In the genomic region with DNA sequence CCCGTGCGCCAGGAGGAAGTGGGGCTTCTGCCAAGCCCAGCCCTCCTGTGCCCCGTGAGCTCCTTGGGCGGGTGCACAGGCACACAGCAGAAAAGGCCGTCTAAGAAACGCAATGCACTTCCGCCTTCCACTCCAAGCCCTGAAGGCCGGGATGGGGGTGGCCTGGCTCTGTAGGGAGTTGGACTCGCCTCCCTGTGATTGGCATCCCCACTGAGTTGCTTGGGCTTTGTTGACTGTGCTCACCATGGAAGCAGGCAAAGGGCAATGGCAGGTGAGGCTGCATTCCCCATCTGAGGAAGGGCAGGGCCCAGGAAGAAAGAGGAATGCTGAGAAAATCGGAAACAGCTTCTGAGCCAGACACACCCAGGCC, we compare ENCODE assay signal across 8 cellular contexts.
DNase-seq lines count a peak whose midpoint lies in the region; ATAC-seq, FAIRE-seq and TF ChIP-seq lines count a peak whose summit lies in the region.

No MANE protein-coding gene starts in this region.

- H4K20me1 ChIP-seq in H1 (replicated peaks in 1 of 2; ENCODE audit: control insufficient read depth in 1 of 2, insufficient read depth in 2 of 2, low read length in 2 of 2): no peaks in the 10 kb centered on the region

- H3K23me2 ChIP-seq in H1 (ENCODE audit: low read depth, low read length): no peaks in the 10 kb centered on the region

- no peak overlapping the region for H2AK5ac ChIP-seq in H1 (ENCODE audit: low read depth, low read length)

- no peak for TF ChIP-seq RAD21 in H1 (IDR thresholded peaks at IDR 0.05 in 1 of 2, conservative IDR thresholded peaks at IDR 0.05 in 1 of 2; ENCODE audit: low read depth in 2 of 2, low read length in 2 of 2)

- H3K27ac ChIP-seq in H1 (ENCODE audit: low read depth, low read length): no peak overlapping the region
- H3K27ac ChIP-seq in psoas muscle: peak overlapping the region; percentile 41
- H3K27ac ChIP-seq in A673 (ENCODE audit: low read depth, low read length, poor library complexity, severe bottlenecking): no peak overlapping the region

- H4K8ac ChIP-seq in H1 (ENCODE audit: extremely low read depth, insufficient read depth, low read length): peak overlapping the region; percentile 45; the same call in 1 of the 2 replicates

- H3K9me3 ChIP-seq in H1 (ENCODE audit: insufficient read depth in 2 of 2, low read depth in 1 of 2, low read length in 1 of 2): no peaks in the 10 kb centered on the region
- no peaks in the 10 kb centered on the region for H3K9me3 ChIP-seq in psoas muscle
- H3K9me3 ChIP-seq in A673 (ENCODE audit: low read depth, low read length, poor library complexity, severe bottlenecking): no peaks in the 10 kb centered on the region

- no peak overlapping the region for H2BK15ac ChIP-seq in H1 (ENCODE audit: low read length)

- intact Hi-C loops in psoas muscle (cut with DNase I): no loop called here
- intact Hi-C loops in A673 (cut with micrococcal nuclease; ENCODE audit: unreplicated experiment): no loop called here
- intact Hi-C loops in activated naive CD4-positive, alpha-beta T cell treated with anti-CD3 and anti-CD28 coated beads for 36 hours (cut with micrococcal nuclease): no loop called here

- no peak for TF ChIP-seq EP300 in H1 (IDR thresholded peaks at IDR 0.05; ENCODE audit: borderline replicate concordance in 1 of 2, low read depth in 2 of 2, low read length in 2 of 2)

- peaks cover 11% of the 10 kb centered on the region for H3K4me1 Mint-ChIP-seq in activated naive CD4-positive, alpha-beta T cell treated with anti-CD3 and anti-CD28 coated beads for 36 hours (ENCODE audit: low read depth)

- H3K4me2 ChIP-seq in H1 (ENCODE audit: insufficient read depth in 1 of 2, low read depth in 2 of 2, low read length in 2 of 2): no peak overlapping the region

- H3K36me3 ChIP-seq in H1 (ENCODE audit: control insufficient read depth in 2 of 4, insufficient read depth in 4 of 4, low read length in 3 of 4): no peaks in the 10 kb centered on the region
- no peaks in the 10 kb centered on the region for H3K36me3 ChIP-seq in psoas muscle (ENCODE audit: insufficient read depth in 1 of 2, low read depth in 1 of 2)
- H3K36me3 ChIP-seq in A673 (ENCODE audit: insufficient read depth, low read length, poor library complexity, severe bottlenecking): no peaks in the 10 kb centered on the region

- no peak for FAIRE-seq in H1 (lab: Jason Lieb, UNC)

- no peak overlapping the region for H3K23ac ChIP-seq in H1 (ENCODE audit: insufficient read length)

- H2BK120ac ChIP-seq in H1 (replicated peaks; ENCODE audit: low read depth, low read length): no peak overlapping the region

- no peaks in the 10 kb centered on the region for H3K36me3 Mint-ChIP-seq in activated naive CD4-positive, alpha-beta T cell treated with anti-CD3 and anti-CD28 coated beads for 36 hours (ENCODE audit: low read depth)

- peak overlapping the region; percentile 64; the same call in 1 of the 2 replicates for H2AFZ ChIP-seq in H1 (ENCODE audit: low read length)

- no peak overlapping the region for H3K14ac ChIP-seq in H1 (ENCODE audit: insufficient read length)

- POLR2A ChIA-PET in H1 (lab: Charles Lee; ENCODE audit: partially characterized antibody) (no interaction called here), A673 (lab: Charles Lee; ENCODE audit: low non-redundant PET) (no interaction called here)

- 0 out of 2 replicates have a peak overlapping the region, but pooled peaks have one; percentile 50 for H2BK12ac ChIP-seq in H1 (ENCODE audit: low read depth, low read length)

- H4K91ac ChIP-seq in H1 (replicated peaks; ENCODE audit: insufficient read length, low read length): no peak overlapping the region

- H3K18ac ChIP-seq in H1 (ENCODE audit: extremely low read depth, low read length): no peak overlapping the region

- H3K79me2 ChIP-seq in H1 (ENCODE audit: control insufficient read depth in 1 of 2, insufficient read depth in 2 of 2, low read length in 2 of 2): no peaks in the 10 kb centered on the region

- no peak overlapping the region for H3K56ac ChIP-seq in H1 (replicated peaks; ENCODE audit: insufficient read length, low read depth, low read length)

- H3K4me3 Mint-ChIP-seq in activated naive CD4-positive, alpha-beta T cell treated with anti-CD3 and anti-CD28 coated beads for 36 hours: no peak overlapping the region

- H3K4me1 ChIP-seq in H1 (replicated peaks in 1 of 4; ENCODE audit: control insufficient read depth in 3 of 4, insufficient read depth in 4 of 4, low read length in 3 of 4): peaks cover 0 to 8% (median 6%) of the 10 kb centered on the region in 4 experiments; a peak in 5 of 7 replicates
- H3K4me1 ChIP-seq in psoas muscle: peaks cover 6% of the 10 kb centered on the region
- H3K4me1 ChIP-seq in A673 (ENCODE audit: insufficient read depth, low read length, poor library complexity, severe bottlenecking): no peaks in the 10 kb centered on the region

- CTCF ChIA-PET in H1 (lab: Charles Lee; ENCODE audit: partially characterized antibody) (interaction anchor here (1.2 kb wide), 2 partner anchors 196 to 220 kb away, joined by 4 read pairs; no protein-coding TSS in a partner anchor), A673 (lab: Charles Lee) (no interaction called here)
- CTCF ChIA-PET in activated naive CD4-positive, alpha-beta T cell treated with anti-CD3 and anti-CD28 coated beads for 36 hours (lab: Charles Lee): no interaction called here

- TF ChIP-seq POLR2A in H1 (IDR thresholded peaks at IDR 0.05; ENCODE audit: control extremely low read depth in 1 of 2, low read depth in 2 of 2, low read length in 2 of 2): no peak

- ATAC-seq in psoas muscle: peak in 1 of 4 donors; percentile 29
- ATAC-seq in GM21786 (IDR thresholded peaks at IDR 0.05; ENCODE audit: unreplicated experiment): no peak

- no peak overlapping the region for H4K5ac ChIP-seq in H1 (ENCODE audit: insufficient read length, low read depth, low read length)

- WGBS in H1 (ENCODE audit: extremely low coverage in 1 of 2, insufficient coverage in 1 of 2, insufficient read length in 1 of 2, insufficient replicate concordance in 2 of 2, low coverage in 1 of 2, low lambda C conversion rate in 2 of 2, missing lambda C conversion rate in 1 of 2), 2 experiments: 86% methylated on average over 10 of the region's 10 CpGs; no CpG with 5 or more reads in 1 of the 2 experiments
- WGBS in psoas muscle, 3 donors: 69 to 78% (median 76%) methylated on average over 10 of the region's 10 CpGs

- H2BK5ac ChIP-seq in H1 (ENCODE audit: low read depth, low read length): no peak overlapping the region

- DNase-seq in HPDE6-E6E7 (ENCODE audit: extremely low spot score) (peak; percentile 87), NCI-H2196 treated with DMSO at 0.1 percent for 48 hours (lab: John Stamatoyannopoulos, UW; ENCODE audit: unreplicated experiment) (peak; percentile 93), H1 (ENCODE audit: low read depth in 1 of 2, low spot score in 2 of 2) (no peak), psoas muscle (no peak), A673 (ENCODE audit: low spot score) (no peak), dedifferentiated amniotic fluid mesenchymal stem cell (ENCODE audit: extremely low spot score) (no peak)
- no peak for DNase-seq in activated naive CD4-positive, alpha-beta T cell treated with anti-CD3 and anti-CD28 coated beads for 36 hours

- H3K4me3 ChIP-seq in H1 (ENCODE audit: extremely low read depth in 1 of 4, insufficient read depth in 2 of 4, low read depth in 3 of 4, low read length in 4 of 4): peak overlapping the region in 1 of 4 experiments; percentile 10; a peak in 2 of 8 replicates
- no peak overlapping the region for H3K4me3 ChIP-seq in psoas muscle
- no peak overlapping the region for H3K4me3 ChIP-seq in A673 (ENCODE audit: low read depth, low read length, poor library complexity, severe bottlenecking)

- H3K79me1 ChIP-seq in H1 (ENCODE audit: low read depth, low read length): no peaks in the 10 kb centered on the region

- H3K27me3 Mint-ChIP-seq in activated naive CD4-positive, alpha-beta T cell treated with anti-CD3 and anti-CD28 coated beads for 36 hours (ENCODE audit: low read depth): no peaks in the 10 kb centered on the region

- TF ChIP-seq CTCF in H1 (IDR thresholded peaks at IDR 0.05; ENCODE audit: control extremely low read depth in 1 of 3, insufficient read depth in 1 of 3, low read depth in 1 of 3, low read length in 3 of 3) (no peak), psoas muscle (IDR thresholded peaks at IDR 0.05) (no peak), A673 (conservative IDR thresholded peaks at IDR 0.05; ENCODE audit: low read depth, low read length) (no peak)

- H3K9ac ChIP-seq in H1 (replicated peaks in 1 of 4; ENCODE audit: extremely low read depth in 1 of 4, low read depth in 3 of 4, low read length in 3 of 4): no peak overlapping the region; a peak in 1 of 7 replicates

- no TSS peak for BruUV-seq in A673 (replicated peaks; lab: Mats Ljungman, UMichigan)

- H3K27me3 ChIP-seq in H1 (replicated peaks in 1 of 4; ENCODE audit: control insufficient read depth in 3 of 4, extremely low read depth in 1 of 4, insufficient read depth in 3 of 4, low read length in 3 of 4) (no peaks in the 10 kb centered on the region), psoas muscle (ENCODE audit: insufficient read depth in 3 of 3, low read length in 2 of 3) (no peaks in the 10 kb centered on the region), A673 (replicated peaks; ENCODE audit: insufficient read depth, low read depth, low read length, poor library complexity) (no peaks in the 10 kb centered on the region)

- no peak overlapping the region for H3K27ac Mint-ChIP-seq in activated naive CD4-positive, alpha-beta T cell treated with anti-CD3 and anti-CD28 coated beads for 36 hours

- no peaks in the 10 kb centered on the region for H3K9me3 Mint-ChIP-seq in activated naive CD4-positive, alpha-beta T cell treated with anti-CD3 and anti-CD28 coated beads for 36 hours

- no peak overlapping the region for H3K4ac ChIP-seq in H1 (replicated peaks; ENCODE audit: insufficient read length, low read depth, low read length)

- no peak overlapping the region for H2BK20ac ChIP-seq in H1 (ENCODE audit: low read length)

TF ChIP-seq in H1, 55 proteins besides CTCF, POLR2A, EP300 and RAD21:
- no peak for TF ChIP-seq SIN3A (conservative IDR thresholded peaks at IDR 0.05 in 1 of 2, IDR thresholded peaks at IDR 0.05 in 1 of 2; ENCODE audit: low read depth in 1 of 2, low read length in 2 of 2)
- TF ChIP-seq TEAD4 (IDR thresholded peaks at IDR 0.05; ENCODE audit: low read depth, low read length): 0 out of 2 replicates have a peak, but pooled peaks have one; percentile 14

Comparison
In these comparisons a context has a peak if more than half of its experiments do, and no peak if none do; other contexts are left out.
1. DNase-seq: peak in HPDE6-E6E7 (single experiment) and NCI-H2196 treated with DMSO at 0.1 percent for 48 hours (single experiment); none in H1 (0 of 2), psoas muscle (0 of 2), A673 (single experiment), activated naive CD4-positive, alpha-beta T cell treated with anti-CD3 and anti-CD28 coated beads for 36 hours (single experiment) and dedifferentiated amniotic fluid mesenchymal stem cell (single experiment).